Comparison of ENCODE assay signal across 29 cellular contexts in the genomic region with DNA sequence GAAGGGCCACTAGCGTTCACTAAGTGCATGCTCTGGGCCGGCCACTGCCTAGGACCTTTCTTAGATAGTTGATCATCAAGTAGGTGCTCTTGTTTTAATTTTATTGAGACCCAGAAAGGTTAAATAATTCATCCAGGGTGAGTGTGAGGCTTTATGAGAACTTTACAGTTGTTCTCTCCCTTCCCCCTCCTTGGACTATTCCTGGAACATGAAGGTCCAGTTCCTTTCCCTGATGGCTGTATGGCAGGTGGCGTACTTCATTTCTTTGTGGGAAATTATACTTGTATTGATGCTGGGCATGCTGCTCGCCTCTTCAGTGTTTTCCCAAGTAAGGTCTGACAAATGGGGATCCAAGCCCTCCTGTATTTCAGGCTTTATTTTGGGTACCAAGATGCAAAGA. TPM values are rescaled to one million over a fixed set of nuclear protein-coding genes. Genes with fewer than 3 reads are reported as not detected.
A peak's percentile ranks its signal among the peaks of the same experiment; 100 is the strongest.
DNase-seq lines count a peak whose midpoint lies in the region; ATAC-seq and TF ChIP-seq lines count a peak whose summit lies in the region.
"Had no signal": no experiment of that assay in that cellular context is flagged by ENCODE, and none has a peak within 500 bp of the region (broad histone marks: within the 10 kb centered on the region; RNA-seq: fewer than 3 reads in every experiment).

No MANE protein-coding gene starts in this region.

- peak overlapping the region; percentile 77 for H3K27ac ChIP-seq in cardiac muscle cell
- H3K27ac ChIP-seq in left ventricle myocardium inferior (replicated peaks), result no peak overlapping the region
- H3K27ac ChIP-seq in parathyroid adenoma, result peak overlapping the region; percentile 58
- H3K27ac ChIP-seq: 22Rv1, RWPE1 had no signal

- H3K36me3 Mint-ChIP-seq in effector memory CD8-positive, alpha-beta T cell (ENCODE audit: insufficient read depth), result peaks cover 27% of the 10 kb centered on the region

- H3K4me1 ChIP-seq in cardiac muscle cell (ENCODE audit: low read depth) (peaks cover 12% of the 10 kb centered on the region), left ventricle myocardium inferior (peaks cover 16% of the 10 kb centered on the region), parathyroid adenoma (peaks cover 15% of the 10 kb centered on the region)
- H3K4me1 ChIP-seq: BE2C had no signal

- TF ChIP-seq CTCF in cardiac muscle cell (IDR thresholded peaks at IDR 0.05; ENCODE audit: low read depth, low read length) (no peak), left ventricle myocardium inferior (IDR thresholded peaks at IDR 0.05; ENCODE audit: borderline replicate concordance) (no peak), parathyroid adenoma (IDR thresholded peaks at IDR 0.05) (no peak)

- H3K9me3 ChIP-seq in cardiac muscle cell (ENCODE audit: low read depth) (peaks cover 2% of the 10 kb centered on the region), left ventricle myocardium inferior (replicated peaks) (peaks cover 9% of the 10 kb centered on the region), parathyroid adenoma (ENCODE audit: control insufficient read depth, low read length) (no peaks in the 10 kb centered on the region)
- H3K9me3 ChIP-seq: BE2C had no signal

- H3K36me3 ChIP-seq in cardiac muscle cell, result no peaks in the 10 kb centered on the region
- peaks cover 21% of the 10 kb centered on the region for H3K36me3 ChIP-seq in left ventricle myocardium inferior
- no peaks in the 10 kb centered on the region for H3K36me3 ChIP-seq in parathyroid adenoma (ENCODE audit: control insufficient read depth, insufficient read depth, low read length)

- DNase-seq in cardiac muscle cell (ENCODE audit: low read depth in 1 of 2, low spot score in 1 of 2) (no peak), left ventricle myocardium inferior (no peak), AG08395 (ENCODE audit: low spot score) (no peak), D341Med (ENCODE audit: low spot score) (no peak)
- no peak for DNase-seq in effector memory CD8-positive, alpha-beta T cell
- DNase-seq: BE2C, DMS53, H9, NCI-H1092, NCI-H1417 treated with DMSO at 0.1 percent for 48 hours, NCI-H187, NCI-H2081 treated with DMSO at 0.1 percent for 48 hours, NCI-H2171, NCI-H226, NCI-H510A, NCI-H69, SHP77 had no signal

- H3K4me3 ChIP-seq in cardiac muscle cell (no peak overlapping the region), left ventricle myocardium inferior (no peak overlapping the region), parathyroid adenoma (ENCODE audit: low read depth, low read length) (no peak overlapping the region)
- H3K4me3 ChIP-seq: GM23338 had no signal

- H2AFZ ChIP-seq in parathyroid adenoma, result peak overlapping the region; percentile 4
- H2AFZ ChIP-seq: GM23338 had no signal

- peak overlapping the region; percentile 36 to 52 for H3K27ac Mint-ChIP-seq in effector memory CD8-positive, alpha-beta T cell
- H3K27ac Mint-ChIP-seq: GM23338, H9, IgD-negative memory B cell had no signal

- peak overlapping the region; percentile 35 for H3K4me2 ChIP-seq in parathyroid adenoma (ENCODE audit: low read length)
- H3K4me2 ChIP-seq: GM23338 had no signal

- H3K27me3 Mint-ChIP-seq in effector memory CD8-positive, alpha-beta T cell, result no peaks in the 10 kb centered on the region
- H3K27me3 Mint-ChIP-seq: IgD-negative memory B cell had no signal

- peaks cover 34% of the 10 kb centered on the region for H3K79me2 ChIP-seq in parathyroid adenoma

- H3K4me3 Mint-ChIP-seq in effector memory CD8-positive, alpha-beta T cell, result no peak overlapping the region
- H3K4me3 Mint-ChIP-seq: CD14-positive monocyte, GM23338, H9, IgD-negative memory B cell had no signal

- peaks cover 0 to 1% of the 10 kb centered on the region in 2 donors for H3K9me3 Mint-ChIP-seq in effector memory CD8-positive, alpha-beta T cell

- no peaks in the 10 kb centered on the region for H3K27me3 ChIP-seq in cardiac muscle cell
- H3K27me3 ChIP-seq in left ventricle myocardium inferior (ENCODE audit: low read depth), result no peaks in the 10 kb centered on the region
- no peaks in the 10 kb centered on the region for H3K27me3 ChIP-seq in parathyroid adenoma (ENCODE audit: control insufficient read depth, insufficient read depth, low read length)
- H3K27me3 ChIP-seq: BE2C had no signal

- TF ChIP-seq POLR2A in GM18505 (IDR thresholded peaks at IDR 0.05; ENCODE audit: borderline replicate concordance, extremely low read depth, insufficient read depth, insufficient read length), result no peak

- intact Hi-C loops in left ventricle myocardium inferior (cut with micrococcal nuclease), result no loop called here

- no peak for ATAC-seq in effector memory CD8-positive, alpha-beta T cell (replicated peaks)
- ATAC-seq in GM18505 (IDR thresholded peaks at IDR 0.05; ENCODE audit: unreplicated experiment), result no peak
- ATAC-seq: GM23338, Panc1 had no signal

- H3K4me1 Mint-ChIP-seq in effector memory CD8-positive, alpha-beta T cell (ENCODE audit: low read depth in 2 of 2), result peaks cover 18 to 20% of the 10 kb centered on the region in 2 donors
- H3K4me1 Mint-ChIP-seq: GM23338, H9 had no signal

- no peak overlapping the region for H3K9ac ChIP-seq in parathyroid adenoma

RNA-seq across cellular contexts. Expression of gene SGF29, which starts 8.5 kb away (rescaled TPM):
- total RNA-seq in cardiac muscle cell (23.8 and 28.8 TPM in 2 replicates), left ventricle myocardium inferior (16.5 TPM)
- 21.7 and 27.9 TPM in 2 replicates for polyA plus RNA-seq in cardiac muscle cell

RNA-seq across cellular contexts. Expression of gene NUPR1, which starts 23.4 kb away (rescaled TPM):
- not detected in 2 replicates for total RNA-seq in cardiac muscle cell
- polyA plus RNA-seq in cardiac muscle cell, result not detected in 2 replicates
- 33.1 TPM for total RNA-seq in left ventricle myocardium inferior
- total RNA-seq: OCI-LY7 had no signal
- polyA plus RNA-seq: IgD-negative memory B cell had no signal

RNA-seq across cellular contexts. Expression of gene SULT1A2, which starts 34.7 kb away (rescaled TPM):
- 0.67 and 1.6 TPM in 2 replicates for total RNA-seq in cardiac muscle cell
- 0.83 and 5.4 TPM in 2 replicates for polyA plus RNA-seq in cardiac muscle cell
- total RNA-seq in left ventricle myocardium inferior, result 1.1 TPM
- total RNA-seq: Daoy, G401, SK-MEL-5 had no signal
- polyA plus RNA-seq: IgD-negative memory B cell had no signal

RNA-seq across cellular contexts. Expression of gene SULT1A1, which starts 47.6 kb away (rescaled TPM):
- total RNA-seq in cardiac muscle cell (23.6 and 30.4 TPM in 2 replicates), left ventricle myocardium inferior (13.7 TPM)
- 24.1 and 42.8 TPM in 2 replicates for polyA plus RNA-seq in cardiac muscle cell

RNA-seq across cellular contexts. Expression of gene IL27, which starts 55.6 kb away (rescaled TPM):
- total RNA-seq in cardiac muscle cell (not detected in 2 replicates), left ventricle myocardium inferior (not detected)
- not detected in 2 replicates for polyA plus RNA-seq in cardiac muscle cell
- total RNA-seq: Daoy, G401, GM23338, H9, OCI-LY7, SK-MEL-5 had no signal
- polyA plus RNA-seq: GM23338, IgD-negative memory B cell had no signal

Comparison
In these comparisons a context has a peak if more than half of its experiments do, and no peak if none do; other contexts are left out.
1. RNA of gene NUPR1, which starts 23.4 kb away (total RNA-seq): 33.1 TPM in left ventricle myocardium inferior (single experiment); not detected in cardiac muscle cell; every median in the first group is over 10 times any median in the second.